9 cellular contexts compared by ENCODE assay signal in genomic region chr3:18758047-18758704, GRCh38.
A peak's percentile ranks its signal among the peaks of the same experiment; 100 is the strongest.
DNase-seq lines count a peak whose midpoint lies in the region; ATAC-seq and TF ChIP-seq lines count a peak whose summit lies in the region.
"Had no signal": no experiment of that assay in that cellular context is flagged by ENCODE, and none has a peak within 500 bp of the region (broad histone marks: within the 10 kb centered on the region; RNA-seq: fewer than 3 reads in every experiment).

No MANE protein-coding gene starts in this region.

- POLR2A ChIA-PET in CD4-positive, alpha-beta T cell (lab: Charles Lee): interaction anchor here (0.6 to 2.6 kb wide), 25 partner anchors 9 to 356 kb away, joined by 3 to 30 read pairs (median 4); partner anchors contain the start of gene SATB1

- peak; percentile 83 for TF ChIP-seq CTCF in CD4-positive, alpha-beta T cell (IDR thresholded peaks at IDR 0.05)
- peak in 3 of 4 experiments; percentile 86 to 94 (median 89) for TF ChIP-seq CTCF in prostate gland (IDR thresholded peaks at IDR 0.05)

- 38% methylated on average over 4 of the region's 4 CpGs for WGBS in prostate gland

- H3K9me3 Mint-ChIP-seq in CD4-positive, alpha-beta T cell: no peaks in the 10 kb centered on the region
- no peaks in the 10 kb centered on the region for H3K9me3 Mint-ChIP-seq in T-helper 1 cell treated with Interleukin-12 subunit alpha and Interleukin-12 subunit beta and Interleukin-4 antibody, amounts not matched to agents 30 μg/mL and 1 μg/mL, for 36 hours

- no peak for TF ChIP-seq POLR2A in prostate gland (IDR thresholded peaks at IDR 0.05)

- H3K4me1 Mint-ChIP-seq in CD4-positive, alpha-beta T cell (ENCODE audit: low read depth): peaks cover 56% of the 10 kb centered on the region
- H3K4me1 Mint-ChIP-seq in T-helper 1 cell treated with Interleukin-12 subunit alpha and Interleukin-12 subunit beta and Interleukin-4 antibody, amounts not matched to agents 30 μg/mL and 1 μg/mL, for 36 hours (ENCODE audit: low read depth): peaks cover 36% of the 10 kb centered on the region

- H3K27me3 Mint-ChIP-seq in CD4-positive, alpha-beta T cell: no peaks in the 10 kb centered on the region
- H3K27me3 Mint-ChIP-seq in T-helper 1 cell treated with Interleukin-12 subunit alpha and Interleukin-12 subunit beta and Interleukin-4 antibody, amounts not matched to agents 30 μg/mL and 1 μg/mL, for 36 hours (ENCODE audit: low read depth): no peaks in the 10 kb centered on the region

- intact Hi-C loops in CD4-positive, alpha-beta T cell (cut with DNase I, micrococcal nuclease): loop anchor here (1.0 to 5.0 kb wide), 4 partner anchors 41 to 331 kb away; partner anchors contain the start of gene SATB1 (in 1 of the 2)
- intact Hi-C loops in prostate gland (cut with DNase I): no loop called here

- H3K27me3 ChIP-seq in CD4-positive, alpha-beta T cell (ENCODE audit: control insufficient read depth, insufficient read depth, low read length): no peaks in the 10 kb centered on the region
- H3K27me3 ChIP-seq in prostate gland (replicated peaks; ENCODE audit: insufficient read depth): no peaks in the 10 kb centered on the region

- peak in 3 of 10 experiments; percentile 3 to 15 (median 9) for DNase-seq in CD4-positive, alpha-beta T cell
- DNase-seq in NCI-H1417 treated with DMSO at 0.1 percent for 48 hours (lab: John Stamatoyannopoulos, UW): peak; percentile 8
- peak; percentile 2 for DNase-seq in fibroblast of peridontal ligament (ENCODE audit: extremely low read depth)
- peak; percentile 90 for DNase-seq in prostate gland (ENCODE audit: low spot score)
- no peak for DNase-seq in amygdala (lab: John Stamatoyannopoulos, UW)

- no peak overlapping the region for H3K27ac ChIP-seq in CD4-positive, alpha-beta T cell (ENCODE audit: low read depth, low read length)
- H3K27ac ChIP-seq in prostate gland: no peak overlapping the region
- H3K27ac ChIP-seq: skin epidermis had no signal

- no peaks in the 10 kb centered on the region for H3K36me3 Mint-ChIP-seq in CD4-positive, alpha-beta T cell (ENCODE audit: low read depth)
- H3K36me3 Mint-ChIP-seq in T-helper 1 cell treated with Interleukin-12 subunit alpha and Interleukin-12 subunit beta and Interleukin-4 antibody, amounts not matched to agents 30 μg/mL and 1 μg/mL, for 36 hours (ENCODE audit: low read depth): peaks cover 13% of the 10 kb centered on the region

- H3K4me1 ChIP-seq in prostate gland (replicated peaks): no peaks in the 10 kb centered on the region

- H3K36me3 ChIP-seq in prostate gland: no peaks in the 10 kb centered on the region

- CTCF ChIA-PET in CD4-positive, alpha-beta T cell (lab: Charles Lee): interaction anchor here (0.5 to 2.9 kb wide), 30 partner anchors 9 to 407 kb away, joined by 3 to 38 read pairs (median 4); no protein-coding TSS in a partner anchor

- H3K4me3 Mint-ChIP-seq in CD4-positive, alpha-beta T cell: peak overlapping the region; percentile 5
- no peak overlapping the region for H3K4me3 Mint-ChIP-seq in T-helper 1 cell treated with Interleukin-12 subunit alpha and Interleukin-12 subunit beta and Interleukin-4 antibody, amounts not matched to agents 30 μg/mL and 1 μg/mL, for 36 hours

- H3K27ac Mint-ChIP-seq in CD4-positive, alpha-beta T cell: peak overlapping the region; percentile 21
- H3K27ac Mint-ChIP-seq in T-helper 1 cell treated with Interleukin-12 subunit alpha and Interleukin-12 subunit beta and Interleukin-4 antibody, amounts not matched to agents 30 μg/mL and 1 μg/mL, for 36 hours: peak overlapping the region; percentile 64

- H3K4me3 ChIP-seq in prostate gland: no peak overlapping the region
- H3K4me3 ChIP-seq: skin epidermis had no signal

- H3K9me3 ChIP-seq in CD4-positive, alpha-beta T cell (ENCODE audit: control insufficient read depth, low read length): no peaks in the 10 kb centered on the region
- H3K9me3 ChIP-seq in prostate gland: no peaks in the 10 kb centered on the region

- peak; percentile 97 for ATAC-seq in CD4-positive, alpha-beta T cell (ENCODE audit: poor library complexity)
- ATAC-seq in GM18502 (IDR thresholded peaks at IDR 0.05; ENCODE audit: poor library complexity, unreplicated experiment) (peak; percentile 95), HG02870 (IDR thresholded peaks at IDR 0.05; ENCODE audit: unreplicated experiment) (peak; percentile 92)

Comparison
In these comparisons a context has a peak if more than half of its experiments do, and no peak if none do; other contexts are left out.
1. DNase-seq: peak in NCI-H1417 treated with DMSO at 0.1 percent for 48 hours (single experiment), fibroblast of peridontal ligament (single experiment) and prostate gland (single experiment); none in amygdala (0 of 56).
2. Peak in every context shown above with its lines, with median percentiles within 50 percentile points of each other: ATAC-seq.